In the genomic region with DNA sequence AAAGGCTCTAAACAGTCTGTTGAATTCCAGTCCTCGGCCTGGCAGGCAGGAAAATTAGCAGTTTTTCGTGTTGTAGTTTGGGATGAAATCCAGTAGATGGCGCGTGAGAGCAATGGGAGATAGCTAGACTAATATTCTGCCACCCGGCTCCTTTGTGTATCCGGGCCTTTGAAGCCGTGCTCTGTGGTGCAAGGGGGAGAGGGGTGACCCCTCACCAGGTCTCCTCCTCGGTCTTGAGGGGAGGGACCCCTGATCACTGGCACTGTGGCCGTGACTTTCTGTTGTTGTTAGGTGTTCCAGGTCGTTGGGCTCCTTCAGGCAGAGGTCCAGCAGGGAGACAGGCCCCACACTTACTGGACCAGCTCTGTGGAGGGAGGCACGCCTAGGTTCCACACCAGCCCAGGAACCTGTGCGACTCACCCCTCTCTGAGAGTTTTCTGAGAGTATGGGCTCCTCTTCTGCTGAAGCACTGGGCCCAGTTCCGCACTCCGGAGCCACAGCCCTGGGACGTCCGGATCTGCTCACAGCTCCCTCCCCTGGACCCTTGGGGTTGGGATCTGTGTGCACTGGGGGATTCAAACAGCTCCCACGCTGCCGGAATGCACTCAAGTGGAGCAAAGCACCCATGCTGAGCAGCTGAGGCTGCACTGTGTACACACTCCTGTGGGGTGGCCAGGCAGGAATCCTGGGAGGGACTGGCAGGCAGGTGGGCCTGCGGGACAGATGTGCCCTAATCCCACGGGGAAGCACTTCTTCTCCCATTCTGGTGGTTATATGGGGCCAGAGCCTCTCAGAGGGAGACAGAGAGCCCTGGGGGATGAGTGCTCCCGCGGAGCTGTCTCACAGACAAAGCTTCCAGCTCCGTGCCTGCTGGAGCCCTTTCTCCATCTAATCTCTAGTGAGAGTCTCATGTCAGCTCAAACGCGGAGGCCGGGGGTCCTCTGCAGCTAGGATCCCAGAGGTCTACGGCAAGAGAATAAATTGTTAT, we compare ENCODE assay signal across 1 cellular context.
TF ChIP-seq lines count a peak whose summit lies in the region.

No MANE protein-coding gene starts in this region.

TF ChIP-seq in endothelial cell of umbilical vein, 7 proteins besides CTCF, POLR2A, EP300 and RAD21 (continued from another document):
- TF ChIP-seq POLR2AphosphoS5 (IDR thresholded peaks at IDR 0.05; ENCODE audit: insufficient read depth, low read depth, low read length), result no peak
- TF ChIP-seq GATA2 (IDR thresholded peaks at IDR 0.05; ENCODE audit: insufficient read depth, insufficient read length, low read depth, low read length), result no peak
- TF ChIP-seq, protein P1, sequence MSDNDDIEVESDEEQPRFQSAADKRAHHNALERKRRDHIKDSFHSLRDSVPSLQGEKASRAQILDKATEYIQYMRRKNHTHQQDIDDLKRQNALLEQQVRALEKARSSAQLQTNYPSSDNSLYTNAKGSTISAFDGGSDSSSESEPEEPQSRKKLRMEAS (IDR thresholded peaks at IDR 0.05; ENCODE audit: insufficient read depth, insufficient read length), result no peak
- TF ChIP-seq JUN (IDR thresholded peaks at IDR 0.05; ENCODE audit: borderline replicate concordance, insufficient read depth, insufficient read length, low read depth), result no peak
- no peak for TF ChIP-seq EZH2 (IDR thresholded peaks at IDR 0.05; ENCODE audit: borderline replicate concordance, low read depth, low read length, severe bottlenecking)
TF ChIP-seq in endothelial cell of umbilical vein: peak in this region for 0.
